Comparison of ENCODE assay signal across 8 cellular contexts in the genomic region with DNA sequence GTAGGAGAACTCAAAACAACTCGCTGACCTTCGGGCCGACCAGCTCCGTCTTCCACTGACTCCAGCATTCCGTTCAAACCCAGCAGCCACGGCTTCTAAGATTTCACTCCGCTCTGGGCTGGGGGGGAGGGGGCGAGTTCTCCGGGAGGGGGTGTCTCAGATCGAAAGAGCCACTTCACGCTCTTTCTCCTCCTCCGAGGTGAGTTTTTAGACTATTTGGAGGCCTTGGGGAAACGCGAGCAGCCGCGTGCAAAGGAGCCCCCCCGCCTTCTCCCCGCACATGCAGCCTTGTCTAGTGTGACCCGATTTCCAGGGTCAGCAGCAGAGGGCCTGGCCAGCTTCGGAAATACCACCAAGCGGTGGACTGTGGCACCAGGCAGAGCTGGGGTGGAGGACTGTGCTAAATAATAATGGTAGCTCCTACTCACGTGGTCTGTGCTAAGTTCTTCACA.
DNase-seq lines count a peak whose midpoint lies in the region; ATAC-seq and TF ChIP-seq lines count a peak whose summit lies in the region.

No MANE protein-coding gene starts in this region.

- H3K4me2 ChIP-seq in PC-3 (ENCODE audit: low read length), result peak overlapping the region; percentile 94; the same call in 1 of the 2 replicates

- H3K79me2 ChIP-seq in PC-3 (ENCODE audit: low read length), result no peaks in the 10 kb centered on the region

- H3K36me3 ChIP-seq in PC-3 (ENCODE audit: low read depth, low read length), result no peaks in the 10 kb centered on the region
- H3K36me3 ChIP-seq in mucosa of stomach (ENCODE audit: control insufficient read depth, insufficient read depth, low read length), result no peaks in the 10 kb centered on the region

- ATAC-seq in PC-3, result no peak
- ATAC-seq in HG03039 (IDR thresholded peaks at IDR 0.05; ENCODE audit: unreplicated experiment), result no peak
- ATAC-seq in HG02885 (IDR thresholded peaks at IDR 0.05; ENCODE audit: poor library complexity, unreplicated experiment), result no peak
- no peak for ATAC-seq in GM18498 (IDR thresholded peaks at IDR 0.05; ENCODE audit: unreplicated experiment)

- H3K4me1 ChIP-seq in PC-3 (ENCODE audit: insufficient read depth, low read length) (peaks cover 37% of the 10 kb centered on the region), mucosa of stomach (ENCODE audit: control insufficient read depth, insufficient read depth, low read length) (peaks cover 25% of the 10 kb centered on the region)

- POLR2A ChIA-PET in PC-3 (lab: Charles Lee; ENCODE audit: unreplicated experiment), result interaction anchor here (0.5 to 0.7 kb wide), 3 partner anchors 17 to 1193 kb away, joined by 4 to 5 read pairs (median 5); no protein-coding TSS in a partner anchor

- no peaks in the 10 kb centered on the region for H4K20me1 ChIP-seq in PC-3 (ENCODE audit: low read length)

- intact Hi-C loops in PC-3 (cut with micrococcal nuclease), result loop anchor here (5.0 to 10.0 kb wide), 3 partner anchors 90 to 288 kb away; no protein-coding TSS in a partner anchor

- H3F3A ChIP-seq in PC-3 (ENCODE audit: low read length, unreplicated experiment), result no peaks in the 10 kb centered on the region

- DNase-seq in PC-3 (no peak), coronary artery (ENCODE audit: low spot score) (no peak), DMS153 (lab: John Stamatoyannopoulos, UW) (no peak)

- CTCF ChIA-PET in PC-3 (lab: Charles Lee), result no interaction called here

- no peaks in the 10 kb centered on the region for H3K9me2 ChIP-seq in PC-3 (replicated peaks; ENCODE audit: low read length)

- TF ChIP-seq CTCF in GM12873 (IDR thresholded peaks at IDR 0.05; ENCODE audit: insufficient read depth, low read depth, low read length, missing control alignments) (peak; percentile 3), PC-3 (conservative IDR thresholded peaks at IDR 0.05; ENCODE audit: low read depth, low read length) (no peak), coronary artery (IDR thresholded peaks at IDR 0.05) (no peak)

- H3K9me3 ChIP-seq in PC-3 (ENCODE audit: low read length) (no peaks in the 10 kb centered on the region), mucosa of stomach (ENCODE audit: control insufficient read depth, low read length) (no peaks in the 10 kb centered on the region)

- no peak overlapping the region for H2AFZ ChIP-seq in PC-3 (ENCODE audit: low read length)

- H3K9ac ChIP-seq in PC-3 (ENCODE audit: low read length) (no peak overlapping the region), mucosa of stomach (ENCODE audit: low read length) (peak overlapping the region; percentile 75)

- peak overlapping the region; percentile 69; the same call in 1 of the 2 replicates for H3K4me3 ChIP-seq in PC-3 (ENCODE audit: low read length)
- H3K4me3 ChIP-seq in coronary artery, result peak overlapping the region; percentile 77
- no peak overlapping the region for H3K4me3 ChIP-seq in mucosa of stomach (ENCODE audit: low read length)

- H3K27ac ChIP-seq in PC-3 (ENCODE audit: low read length) (no peak overlapping the region), coronary artery (peak overlapping the region; percentile 80 to 97)

- H3K27me3 ChIP-seq in PC-3 (ENCODE audit: low read length) (no peaks in the 10 kb centered on the region), mucosa of stomach (ENCODE audit: control insufficient read depth, insufficient read depth, low read length) (no peaks in the 10 kb centered on the region)

- BruUV-seq in PC-3 (replicated peaks; lab: Mats Ljungman, UMichigan), result no TSS peak
